In genomic region chr1:15110867-15111230, GRCh38 we compare ENCODE assay signal across 15 cellular contexts. TPM values are rescaled to one million over a fixed set of nuclear protein-coding genes. Genes with fewer than 3 reads are reported as not detected.
DNase-seq lines count a peak whose midpoint lies in the region; ATAC-seq, FAIRE-seq and TF ChIP-seq lines count a peak whose summit lies in the region.
"Had no signal": no experiment of that assay in that cellular context is flagged by ENCODE, and none has a peak within 500 bp of the region (broad histone marks: within the 10 kb centered on the region; RNA-seq: fewer than 3 reads in every experiment).

No MANE protein-coding gene starts in this region.

- TF ChIP-seq EP300 in HepG2 (IDR thresholded peaks at IDR 0.05; ENCODE audit: low read depth in 2 of 2, low read length in 2 of 2) (no peak), HepG2 (CRISPR knock-in tag; IDR thresholded peaks at IDR 0.05; ENCODE audit: borderline replicate concordance) (no peak)

- no peaks in the 10 kb centered on the region for H3K79me2 ChIP-seq in HepG2 (ENCODE audit: insufficient read depth, low read length)
- H3K79me2 ChIP-seq in hepatocyte: no peaks in the 10 kb centered on the region

- no peak overlapping the region for H3K9ac ChIP-seq in HepG2 (ENCODE audit: insufficient read depth, low read depth, low read length)

- no peak overlapping the region for H3K27ac Mint-ChIP-seq in progenitor cell of endocrine pancreas
- H3K27ac Mint-ChIP-seq in activated T-helper 2 cell treated with anti-CD3 and anti-CD28 coated beads, Interferon-gamma antibody, Interleukin-2, Interleukin-4, amounts not matched to agents 10 μg/mL and 5 μg/mL and 100 μg/mL, durations not matched to agents 14 hours and 24 hours and 36 hours: no peak overlapping the region

- no peaks in the 10 kb centered on the region for H3K36me3 Mint-ChIP-seq in progenitor cell of endocrine pancreas (ENCODE audit: insufficient read depth)
- no peaks in the 10 kb centered on the region for H3K36me3 Mint-ChIP-seq in activated T-helper 2 cell treated with anti-CD3 and anti-CD28 coated beads, Interferon-gamma antibody, Interleukin-2, Interleukin-4, amounts not matched to agents 10 μg/mL and 5 μg/mL and 100 μg/mL, durations not matched to agents 14 hours and 24 hours and 36 hours (ENCODE audit: low read depth)

- CTCF ChIA-PET in HepG2 (lab: Yijun Ruan, JAX; ENCODE audit: low intra/inter-chr PET ratio, low total read pairs): interaction anchor here (0.9 to 1.2 kb wide), 2 partner anchors 43 to 193 kb away, joined by 3 read pairs; partner anchors contain the start of gene TMEM51

- FAIRE-seq in HepG2 (lab: Jason Lieb, UNC): peak; percentile 52
- FAIRE-seq in GM19239 (lab: Jason Lieb, UNC): no peak

- H3K9me3 Mint-ChIP-seq in progenitor cell of endocrine pancreas (ENCODE audit: low read depth): no peaks in the 10 kb centered on the region
- no peaks in the 10 kb centered on the region for H3K9me3 Mint-ChIP-seq in activated T-helper 2 cell treated with anti-CD3 and anti-CD28 coated beads, Interferon-gamma antibody, Interleukin-2, Interleukin-4, amounts not matched to agents 10 μg/mL and 5 μg/mL and 100 μg/mL, durations not matched to agents 14 hours and 24 hours and 36 hours

- intact Hi-C loops in HepG2 (cut with micrococcal nuclease; ENCODE audit: unreplicated experiment): loop anchor here (1.0 kb wide), 1 partner anchor 193 kb away; no protein-coding TSS in a partner anchor
- intact Hi-C loops in right lobe of liver (cut with DNase I): no loop called here
- intact Hi-C loops in activated T-helper 2 cell treated with anti-CD3 and anti-CD28 coated beads, Interferon-gamma antibody, Interleukin-2, Interleukin-4, amounts not matched to agents 10 μg/mL and 5 μg/mL and 100 μg/mL, durations not matched to agents 14 hours and 24 hours and 36 hours (cut with micrococcal nuclease): no loop called here

- no peak overlapping the region for H2AFZ ChIP-seq in HepG2 (ENCODE audit: low read length)
- H2AFZ ChIP-seq in hepatocyte: no peak overlapping the region

- H4K20me1 ChIP-seq in HepG2 (ENCODE audit: insufficient read depth, low read length): peaks cover 4% of the 10 kb centered on the region; the same call in 1 of the 2 replicates
- no peaks in the 10 kb centered on the region for H4K20me1 ChIP-seq in hepatocyte (ENCODE audit: insufficient read depth, poor library complexity, severe bottlenecking)

- H3K9me3 ChIP-seq in HepG2 (ENCODE audit: low read length): no peaks in the 10 kb centered on the region
- H3K9me3 ChIP-seq in right lobe of liver: no peaks in the 10 kb centered on the region
- no peaks in the 10 kb centered on the region for H3K9me3 ChIP-seq in WERI-Rb-1 (ENCODE audit: severe bottlenecking)
- no peaks in the 10 kb centered on the region for H3K9me3 ChIP-seq in hepatocyte (ENCODE audit: low read depth)

- H3K4me3 ChIP-seq in HepG2 (replicated peaks in 1 of 3; ENCODE audit: insufficient read depth in 1 of 3, low read depth in 2 of 3, low read length in 3 of 3) (no peak overlapping the region), right lobe of liver (no peak overlapping the region), WERI-Rb-1 (ENCODE audit: low read depth, low read length) (no peak overlapping the region), hepatocyte (no peak overlapping the region)

- H3K27me3 ChIP-seq in HepG2 (ENCODE audit: control insufficient read depth in 1 of 2, insufficient read depth in 2 of 2, low read length in 2 of 2) (no peaks in the 10 kb centered on the region), right lobe of liver (no peaks in the 10 kb centered on the region), WERI-Rb-1 (ENCODE audit: insufficient read depth, low read depth, severe bottlenecking) (no peaks in the 10 kb centered on the region), hepatocyte (no peaks in the 10 kb centered on the region)

- H3K27me3 Mint-ChIP-seq in progenitor cell of endocrine pancreas: peaks cover 13% of the 10 kb centered on the region
- H3K27me3 Mint-ChIP-seq in activated T-helper 2 cell treated with anti-CD3 and anti-CD28 coated beads, Interferon-gamma antibody, Interleukin-2, Interleukin-4, amounts not matched to agents 10 μg/mL and 5 μg/mL and 100 μg/mL, durations not matched to agents 14 hours and 24 hours and 36 hours (ENCODE audit: low read depth): peaks cover 3% of the 10 kb centered on the region

- H3K36me3 ChIP-seq in HepG2 (replicated peaks in 1 of 2; ENCODE audit: control insufficient read depth in 1 of 2, insufficient read depth in 2 of 2, low read length in 2 of 2): no peaks in the 10 kb centered on the region
- H3K36me3 ChIP-seq in right lobe of liver: no peaks in the 10 kb centered on the region
- no peaks in the 10 kb centered on the region for H3K36me3 ChIP-seq in WERI-Rb-1
- no peaks in the 10 kb centered on the region for H3K36me3 ChIP-seq in hepatocyte (replicated peaks; ENCODE audit: insufficient read depth, low read depth)

- H3K9me2 ChIP-seq in hepatocyte (replicated peaks; ENCODE audit: insufficient read depth): no peaks in the 10 kb centered on the region

- TF ChIP-seq CTCF in HepG2 (CRISPR knock-in tag; IDR thresholded peaks at IDR 0.05) (peak; percentile 61), right lobe of liver (IDR thresholded peaks at IDR 0.05) (no peak), WERI-Rb-1 (IDR thresholded peaks at IDR 0.05; ENCODE audit: low read depth, low read length) (peak; percentile 35; the same call in 1 of the 2 replicates), hepatocyte (IDR thresholded peaks at IDR 0.05; ENCODE audit: poor library complexity) (peak; percentile 12), progenitor cell of endocrine pancreas (IDR thresholded peaks at IDR 0.05; ENCODE audit: unreplicated experiment) (peak; percentile 20)

- no TSS peak for BruUV-seq in HepG2 (replicated peaks; lab: Mats Ljungman, UMichigan)

- no peak overlapping the region for H3K4me2 ChIP-seq in HepG2 (ENCODE audit: low read depth, low read length)
- no peak overlapping the region for H3K4me2 ChIP-seq in hepatocyte

- TF ChIP-seq POLR2A in HepG2 (IDR thresholded peaks at IDR 0.05; ENCODE audit: insufficient read depth in 1 of 2, low read depth in 2 of 2, low read length in 2 of 2) (no peak), right lobe of liver (IDR thresholded peaks at IDR 0.05) (no peak)

- peaks cover 6% of the 10 kb centered on the region for H3K4me1 Mint-ChIP-seq in progenitor cell of endocrine pancreas (ENCODE audit: low read depth)
- H3K4me1 Mint-ChIP-seq in activated T-helper 2 cell treated with anti-CD3 and anti-CD28 coated beads, Interferon-gamma antibody, Interleukin-2, Interleukin-4, amounts not matched to agents 10 μg/mL and 5 μg/mL and 100 μg/mL, durations not matched to agents 14 hours and 24 hours and 36 hours (ENCODE audit: low read depth): peaks cover 8% of the 10 kb centered on the region

- no peak overlapping the region for H3K27ac ChIP-seq in HepG2 (ENCODE audit: extremely low read length, insufficient read depth, low read length)
- H3K27ac ChIP-seq in right lobe of liver: no peak overlapping the region
- no peak overlapping the region for H3K27ac ChIP-seq in WERI-Rb-1
- no peak overlapping the region for H3K27ac ChIP-seq in hepatocyte
- H3K27ac ChIP-seq: RWPE1 had no signal

- POLR2A ChIA-PET in HepG2 (lab: Yijun Ruan, JAX): no interaction called here

- peaks cover 22% of the 10 kb centered on the region for H3K4me1 ChIP-seq in HepG2 (ENCODE audit: insufficient read depth, low read length)
- H3K4me1 ChIP-seq in right lobe of liver: no peaks in the 10 kb centered on the region
- H3K4me1 ChIP-seq in hepatocyte (ENCODE audit: insufficient read depth): peaks cover 7% of the 10 kb centered on the region

- peak; percentile 34 for DNase-seq in HepG2 (ENCODE audit: low spot score)
- DNase-seq in right lobe of liver: no peak
- no peak for DNase-seq in WERI-Rb-1
- DNase-seq in hepatocyte (ENCODE audit: low spot score): no peak
- DNase-seq in progenitor cell of endocrine pancreas (ENCODE audit: low spot score, unreplicated experiment): no peak
- DNase-seq in NCI-H2227 (lab: John Stamatoyannopoulos, UW; ENCODE audit: unreplicated experiment): no peak
- DNase-seq in GM19239 (ENCODE audit: insufficient read length, low spot score): no peak
- no peak for DNase-seq in activated T-helper 2 cell treated with anti-CD3 and anti-CD28 coated beads, Interferon-gamma antibody, Interleukin-2, Interleukin-4, amounts not matched to agents 10 μg/mL and 5 μg/mL and 100 μg/mL, durations not matched to agents 14 hours and 24 hours and 36 hours (ENCODE audit: low spot score)
- DNase-seq: C1 segment of cervical spinal cord; NCI-H1092; NCI-H2081 treated with DMSO at 0.1 percent for 48 hours; NCI-H2227 treated with DMSO at 0.1 percent for 48 hours; NK-92 treated with Interleukin-12 subunit alpha and Interleukin-12 subunit beta, amount 100 ng/mL, for 24 hours; OCI-M1 had no signal

- TF ChIP-seq RAD21 in HepG2 (CRISPR knock-in tag; IDR thresholded peaks at IDR 0.05): no peak

- peak; percentile 71 for ATAC-seq in HepG2
- no peak for ATAC-seq in right lobe of liver

- in situ Hi-C loops in HepG2 (cut with HindIII; ENCODE audit: extremely low pct_ligation_motif_present, low pct_unique_long_range_greater_than_20kb): no loop called here

- no peak overlapping the region for H3K4me3 Mint-ChIP-seq in progenitor cell of endocrine pancreas (ENCODE audit: low read depth)
- H3K4me3 Mint-ChIP-seq in activated T-helper 2 cell treated with anti-CD3 and anti-CD28 coated beads, Interferon-gamma antibody, Interleukin-2, Interleukin-4, amounts not matched to agents 10 μg/mL and 5 μg/mL and 100 μg/mL, durations not matched to agents 14 hours and 24 hours and 36 hours (ENCODE audit: low read depth): no peak overlapping the region

- 14% methylated on average over 2 of the region's 2 CpGs for WGBS in HepG2 (ENCODE audit: low lambda C conversion rate)
- WGBS in right lobe of liver (ENCODE audit: insufficient coverage, low coverage, low lambda C conversion rate, missing lambda C conversion rate): 79% methylated on average over 2 of the region's 2 CpGs
- WGBS in hepatocyte (ENCODE audit: low lambda C conversion rate, missing lambda C conversion rate): 83% methylated on average over 2 of the region's 2 CpGs

RNA-seq across cellular contexts. Expression of gene TMEM51, which starts 42.7 kb away (rescaled TPM):
- total RNA-seq in HepG2 (2016; rRNA removed; fragmentation: Illumina TruSeq; extraction: Trizol) (6.3 and 12.2 TPM in 2 replicates), right lobe of liver (1 to 10 TPM; 1.3 to 5.4 (median 1.9) TPM), hepatocyte (23.7 and 24.0 TPM in 2 replicates), progenitor cell of endocrine pancreas (14.8 and 14.9 TPM in 2 replicates)
- 2.6 and 2.8 TPM in 2 replicates for total RNA-seq in HepG2 (2016; cell fraction: cytosol; rRNA removed; fragmentation: Illumina TruSeq; extraction: Trizol; ENCODE audit: low read depth)
- 7.0 and 9.8 TPM in 2 replicates for total RNA-seq in HepG2 (2016; cell fraction: insoluble cytoplasmic fraction; rRNA removed; fragmentation: Illumina TruSeq; extraction: Trizol)
- 5.3 and 6.5 TPM in 2 replicates for total RNA-seq in HepG2 (2016; cell fraction: membrane; rRNA removed; fragmentation: Illumina TruSeq; extraction: Trizol)
- total RNA-seq in HepG2 (2016; cell fraction: nucleus; rRNA removed; fragmentation: Illumina TruSeq; extraction: Trizol): 9.7 and 11.5 TPM in 2 replicates
- polyA plus RNA-seq in HepG2 (2011; rRNA removed) (18.5 and 22.3 TPM in 2 replicates), hepatocyte (23.4 and 25.1 TPM in 2 replicates)
- polyA plus RNA-seq in HepG2 (2011; cell fraction: cytosol; rRNA removed): 20.1 and 23.4 TPM in 2 replicates
- 14.3 and 18.6 TPM in 2 replicates for polyA plus RNA-seq in HepG2 (2011; cell fraction: nucleus; rRNA removed)
- polyA plus RNA-seq in HepG2 (2012): 8.0 and 11.2 TPM in 2 replicates
- polyA plus RNA-seq in HepG2 (2016; cell fraction: cytosol; fragmentation: Illumina TruSeq; extraction: Trizol; ENCODE audit: low read depth): 1.9 and 2.3 TPM in 2 replicates
- 8.4 and 8.6 TPM in 2 replicates for polyA plus RNA-seq in HepG2 (2016; cell fraction: insoluble cytoplasmic fraction; fragmentation: Illumina TruSeq; extraction: Trizol; ENCODE audit: low read depth)
- 3.7 and 4.9 TPM in 2 replicates for polyA plus RNA-seq in HepG2 (2016; cell fraction: membrane; fragmentation: Illumina TruSeq; extraction: Trizol; ENCODE audit: low read depth)
- polyA plus RNA-seq in HepG2 (2016; cell fraction: nucleus; fragmentation: Illumina TruSeq; extraction: Trizol; ENCODE audit: insufficient read depth, low read depth): 23.6 and 23.8 TPM in 2 replicates
- 3.2 and 18.3 TPM in 2 replicates for polyA minus RNA-seq in HepG2 (2011; rRNA and poly(A)+ RNA removed; ENCODE audit: low replicate concordance)
- 8.7 and 9.4 TPM in 2 replicates for polyA minus RNA-seq in HepG2 (2011; cell fraction: cytosol; rRNA and poly(A)+ RNA removed)
- polyA minus RNA-seq in HepG2 (2011; cell fraction: nucleus; rRNA and poly(A)+ RNA removed): 8.6 and 9.4 TPM in 2 replicates
- total RNA-seq in activated T-helper 2 cell treated with anti-CD3 and anti-CD28 coated beads, Interferon-gamma antibody, Interleukin-2, Interleukin-4, amounts not matched to agents 10 μg/mL and 5 μg/mL and 100 μg/mL, durations not matched to agents 14 hours and 24 hours and 36 hours: 0.11 and 0.16 TPM in 2 replicates

Comparison
In these comparisons a context has a peak if more than half of its experiments do, and no peak if none do; other contexts are left out.
1. CTCF ChIP-seq: peak in HepG2 (single experiment), WERI-Rb-1 (single experiment), hepatocyte (single experiment) and progenitor cell of endocrine pancreas (single experiment); none in right lobe of liver (0 of 4).